In genomic region chr4:82380344-82380743, GRCh38 we compare ENCODE assay signal across 17 cellular contexts. TPM values are rescaled to one million over a fixed set of nuclear protein-coding genes. Genes with fewer than 3 reads are reported as not detected.
DNase-seq lines count a peak whose midpoint lies in the region; ATAC-seq and TF ChIP-seq lines count a peak whose summit lies in the region.
"Had no signal": no experiment of that assay in that cellular context is flagged by ENCODE, and none has a peak within 500 bp of the region (broad histone marks: within the 10 kb centered on the region; RNA-seq: fewer than 3 reads in every experiment).

No MANE protein-coding gene starts in this region.

- H3K27ac Mint-ChIP-seq in stimulated activated effector memory CD8-positive, alpha-beta T cell treated with anti-CD3 and anti-CD28 coated beads, Interleukin-12 subunit alpha, Interleukin-12 subunit beta, amount 100 ng/mL, for 72 hours = no peak overlapping the region
- H3K27ac Mint-ChIP-seq: activated B cell treated with CpG ODN at 0.5 μM for 24 hours, immature natural killer cell had no signal

- no peak for TF ChIP-seq CTCF in ascending aorta (IDR thresholded peaks at IDR 0.05)

- no peak overlapping the region for H3K4me3 Mint-ChIP-seq in stimulated activated effector memory CD8-positive, alpha-beta T cell treated with anti-CD3 and anti-CD28 coated beads, Interleukin-12 subunit alpha, Interleukin-12 subunit beta, amount 100 ng/mL, for 72 hours
- H3K4me3 Mint-ChIP-seq: activated B cell treated with CpG ODN at 0.5 μM for 24 hours, immature natural killer cell had no signal

- no peaks in the 10 kb centered on the region for H3K4me1 ChIP-seq in ascending aorta

- H3K36me3 ChIP-seq in MG63 = no peaks in the 10 kb centered on the region
- H3K36me3 ChIP-seq in ascending aorta = no peaks in the 10 kb centered on the region
- H3K36me3 ChIP-seq: cardiac muscle cell had no signal

- H3K27me3 ChIP-seq in MG63 = no peaks in the 10 kb centered on the region
- no peaks in the 10 kb centered on the region for H3K27me3 ChIP-seq in ascending aorta
- H3K27me3 ChIP-seq: cardiac muscle cell had no signal

- H3K9me3 ChIP-seq in MG63 (no peaks in the 10 kb centered on the region), ascending aorta (no peaks in the 10 kb centered on the region)

- ATAC-seq in left ventricle myocardium superior = peak; percentile 97
- peak; percentile 50 for ATAC-seq in stimulated activated effector memory CD8-positive, alpha-beta T cell treated with anti-CD3 and anti-CD28 coated beads, Interleukin-12 subunit alpha, Interleukin-12 subunit beta, amount 100 ng/mL, for 72 hours
- ATAC-seq: stimulated activated naive CD8-positive, alpha-beta T cell treated with anti-CD3 and anti-CD28 coated beads, Interleukin-15, Interleukin-2, amounts not matched to agents 100 U/mL and 50 U/mL, for 24 hours had no signal

- intact Hi-C loops in left ventricle myocardium superior (cut with micrococcal nuclease) = no loop called here
- intact Hi-C loops in ascending aorta (cut with DNase I) = no loop called here

- DNase-seq in MG63 (peak; percentile 89), T47D (ENCODE audit: low read depth in 1 of 2, low spot score in 1 of 2) (peak; percentile 20 to 88), left ventricle myocardium superior (peak; percentile 82), NCI-H146 treated with DMSO at 0.1 percent for 48 hours (lab: John Stamatoyannopoulos, UW; ENCODE audit: unreplicated experiment) (no peak), ascending aorta (ENCODE audit: low spot score in 2 of 2) (no peak), NCI-H1105 treated with DMSO at 0.1 percent for 48 hours (lab: John Stamatoyannopoulos, UW) (no peak)
- no peak for DNase-seq in stimulated activated effector memory CD8-positive, alpha-beta T cell treated with anti-CD3 and anti-CD28 coated beads, Interleukin-12 subunit alpha, Interleukin-12 subunit beta, amount 100 ng/mL, for 72 hours (ENCODE audit: low spot score in 2 of 2)
- DNase-seq: activated B cell treated with CpG ODN at 0.5 μM for 24 hours; activated naive CD4-positive, alpha-beta T cell treated with anti-CD3 and anti-CD28 coated beads, Interleukin-2, amount 50 U/mL, for 16 hours; immature natural killer cell; Karpas-422; NCI-H1694 treated with DMSO at 0.1 percent for 48 hours; NCI-H524 treated with DMSO at 0.1 percent for 48 hours; OCI-M1; stimulated activated naive CD8-positive, alpha-beta T cell treated with anti-CD3 and anti-CD28 coated beads, Interleukin-15, Interleukin-2, amounts not matched to agents 100 U/mL and 50 U/mL, for 24 hours had no signal

- H3K27ac ChIP-seq in ascending aorta = no peak overlapping the region
- H3K27ac ChIP-seq: HL-60 had no signal

- peaks cover 19% of the 10 kb centered on the region for H3K4me1 Mint-ChIP-seq in stimulated activated effector memory CD8-positive, alpha-beta T cell treated with anti-CD3 and anti-CD28 coated beads, Interleukin-12 subunit alpha, Interleukin-12 subunit beta, amount 100 ng/mL, for 72 hours

- in situ Hi-C loops in T47D (cut with HindIII; ENCODE audit: low pct_unique_long_range_greater_than_20kb, low sequenced_read_pairs) = no loop called here

- H3K9me3 Mint-ChIP-seq in stimulated activated effector memory CD8-positive, alpha-beta T cell treated with anti-CD3 and anti-CD28 coated beads, Interleukin-12 subunit alpha, Interleukin-12 subunit beta, amount 100 ng/mL, for 72 hours = no peaks in the 10 kb centered on the region
- H3K9me3 Mint-ChIP-seq: activated B cell treated with CpG ODN at 0.5 μM for 24 hours, immature natural killer cell had no signal

- no peak overlapping the region for H3K4me3 ChIP-seq in MG63
- H3K4me3 ChIP-seq in ascending aorta = no peak overlapping the region
- H3K4me3 ChIP-seq: cardiac muscle cell had no signal

- H3K36me3 Mint-ChIP-seq in stimulated activated effector memory CD8-positive, alpha-beta T cell treated with anti-CD3 and anti-CD28 coated beads, Interleukin-12 subunit alpha, Interleukin-12 subunit beta, amount 100 ng/mL, for 72 hours = no peaks in the 10 kb centered on the region

RNA-seq across cellular contexts. Expression of gene HNRNPD, which starts 6.6 kb away (rescaled TPM):
- total RNA-seq in MG63 (2014; rRNA removed; shearing (Covaris generic); ENCODE audit: low replicate concordance) = 23.6 and 40.8 TPM in 2 replicates
- total RNA-seq in left ventricle myocardium superior = 113 TPM
- total RNA-seq in ascending aorta = 102 TPM

RNA-seq across cellular contexts. Expression of gene HNRNPDL, which starts 49.9 kb away (rescaled TPM):
- 228 and 261 TPM in 2 replicates for total RNA-seq in MG63 (2014; rRNA removed; shearing (Covaris generic); ENCODE audit: low replicate concordance)
- total RNA-seq in left ventricle myocardium superior (120 TPM), ascending aorta (73.9 TPM)

RNA-seq across cellular contexts. Expression of gene ENOPH1, which starts 50.0 kb away (rescaled TPM):
- total RNA-seq in MG63 (2014; rRNA removed; shearing (Covaris generic); ENCODE audit: low replicate concordance) = 42.7 and 55.5 TPM in 2 replicates
- total RNA-seq in left ventricle myocardium superior = 14.5 TPM
- 5.4 TPM for total RNA-seq in ascending aorta

Comparison
In these comparisons a context has a peak if more than half of its experiments do, and no peak if none do; other contexts are left out.
1. DNase-seq: peak in MG63 (single experiment), T47D (2 of 2) and left ventricle myocardium superior (single experiment); none in stimulated activated effector memory CD8-positive, alpha-beta T cell treated with anti-CD3 and anti-CD28 coated beads, Interleukin-12 subunit alpha, Interleukin-12 subunit beta, amount 100 ng/mL, for 72 hours (0 of 2), NCI-H146 treated with DMSO at 0.1 percent for 48 hours (single experiment), ascending aorta (0 of 2) and NCI-H1105 treated with DMSO at 0.1 percent for 48 hours (single experiment).